ENCODE assay signal across 8 cellular contexts in the genomic region with DNA sequence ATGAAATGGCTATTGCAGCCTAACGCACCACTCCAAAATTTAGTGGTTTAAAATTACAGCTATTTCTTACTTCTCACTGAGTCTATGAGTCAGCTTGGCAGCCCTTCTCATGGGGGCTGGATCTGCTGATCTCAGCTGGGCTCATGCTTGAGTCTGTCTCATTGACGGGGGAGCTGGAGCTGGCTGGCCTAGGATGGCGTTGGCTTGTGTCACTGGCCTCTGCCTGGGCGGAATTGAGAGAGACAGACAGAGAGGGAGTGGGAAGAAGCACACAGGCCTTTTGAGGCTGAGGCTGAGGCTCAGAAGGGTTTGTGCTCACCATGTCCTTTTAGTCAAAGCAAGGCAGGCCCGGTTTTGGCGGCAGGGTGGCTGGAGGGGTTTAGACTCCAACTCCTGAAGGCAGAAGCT.
DNase-seq lines count a peak whose midpoint lies in the region; ATAC-seq and TF ChIP-seq lines count a peak whose summit lies in the region.

No MANE protein-coding gene starts in this region.

- ATAC-seq in activated T-helper 17 cell treated with anti-CD3 and anti-CD28 coated beads, Interleukin-2, amount 50 U/mL, for 72 hours (replicated peaks), result no peak
- no peak for ATAC-seq in activated CD8-positive, alpha-beta memory T cell treated with anti-CD3 and anti-CD28 coated beads, Interleukin-2, amount 10 ng/mL, durations not matched to agents 7 days and 5 days

- no peaks in the 10 kb centered on the region for H3K36me3 Mint-ChIP-seq in activated T-helper 17 cell treated with anti-CD3 and anti-CD28 coated beads, Interleukin-2, amount 50 U/mL, for 72 hours (ENCODE audit: low read depth)
- H3K36me3 Mint-ChIP-seq in activated CD8-positive, alpha-beta memory T cell treated with anti-CD3 and anti-CD28 coated beads, Interleukin-2, amount 10 ng/mL, durations not matched to agents 7 days and 5 days, result no peaks in the 10 kb centered on the region

- no peaks in the 10 kb centered on the region for H3K4me1 Mint-ChIP-seq in activated T-helper 17 cell treated with anti-CD3 and anti-CD28 coated beads, Interleukin-2, amount 50 U/mL, for 72 hours
- no peaks in the 10 kb centered on the region for H3K4me1 Mint-ChIP-seq in activated CD8-positive, alpha-beta memory T cell treated with anti-CD3 and anti-CD28 coated beads, Interleukin-2, amount 10 ng/mL, durations not matched to agents 7 days and 5 days

- peaks cover 10% of the 10 kb centered on the region for H3K27me3 Mint-ChIP-seq in activated T-helper 17 cell treated with anti-CD3 and anti-CD28 coated beads, Interleukin-2, amount 50 U/mL, for 72 hours
- no peaks in the 10 kb centered on the region for H3K27me3 Mint-ChIP-seq in activated CD8-positive, alpha-beta memory T cell treated with anti-CD3 and anti-CD28 coated beads, Interleukin-2, amount 10 ng/mL, durations not matched to agents 7 days and 5 days

- no peak overlapping the region for H3K27ac Mint-ChIP-seq in activated T-helper 17 cell treated with anti-CD3 and anti-CD28 coated beads, Interleukin-2, amount 50 U/mL, for 72 hours
- H3K27ac Mint-ChIP-seq in activated CD8-positive, alpha-beta memory T cell treated with anti-CD3 and anti-CD28 coated beads, Interleukin-2, amount 10 ng/mL, durations not matched to agents 7 days and 5 days, result no peak overlapping the region

- no peak overlapping the region for H3K4me3 Mint-ChIP-seq in activated T-helper 17 cell treated with anti-CD3 and anti-CD28 coated beads, Interleukin-2, amount 50 U/mL, for 72 hours
- H3K4me3 Mint-ChIP-seq in activated CD8-positive, alpha-beta memory T cell treated with anti-CD3 and anti-CD28 coated beads, Interleukin-2, amount 10 ng/mL, durations not matched to agents 7 days and 5 days, result no peak overlapping the region

- no peaks in the 10 kb centered on the region for H3K27me3 ChIP-seq in kidney epithelial cell (ENCODE audit: control insufficient read depth, insufficient read depth, low read length)

- TF ChIP-seq CTCF in cardiac fibroblast (IDR thresholded peaks at IDR 0.05; ENCODE audit: low read depth, low read length) (no peak), kidney epithelial cell (IDR thresholded peaks at IDR 0.05; ENCODE audit: insufficient read depth, low read length, poor library complexity, severe bottlenecking) (no peak)

- no peaks in the 10 kb centered on the region for H3K36me3 ChIP-seq in kidney epithelial cell (ENCODE audit: control insufficient read depth, insufficient read depth, low read length)

- CTCF ChIA-PET in activated CD8-positive, alpha-beta memory T cell treated with anti-CD3 and anti-CD28 coated beads, Interleukin-2, amount 10 ng/mL, durations not matched to agents 7 days and 5 days (lab: Charles Lee), result no interaction called here

- H3K4me3 ChIP-seq in cardiac fibroblast (replicated peaks in 1 of 2; ENCODE audit: low read depth in 2 of 2, low read length in 2 of 2) (no peak overlapping the region), kidney epithelial cell (ENCODE audit: low read depth, low read length) (no peak overlapping the region)

- no peak overlapping the region for H3K27ac ChIP-seq in substantia nigra (ENCODE audit: low read depth, low read length, poor library complexity, severe bottlenecking)

- H3K9me3 Mint-ChIP-seq in activated T-helper 17 cell treated with anti-CD3 and anti-CD28 coated beads, Interleukin-2, amount 50 U/mL, for 72 hours, result peaks cover 12% of the 10 kb centered on the region
- H3K9me3 Mint-ChIP-seq in activated CD8-positive, alpha-beta memory T cell treated with anti-CD3 and anti-CD28 coated beads, Interleukin-2, amount 10 ng/mL, durations not matched to agents 7 days and 5 days (ENCODE audit: low read depth), result no peaks in the 10 kb centered on the region

- DNase-seq in NCI-H2107 treated with DMSO at 0.1 percent for 48 hours (lab: John Stamatoyannopoulos, UW; ENCODE audit: unreplicated experiment) (peak; percentile 69), cardiac fibroblast (ENCODE audit: low read depth in 2 of 2) (peak; percentile 15 to 29), kidney epithelial cell (ENCODE audit: low read depth) (peak; percentile 47), substantia nigra (lab: John Stamatoyannopoulos, UW) (peak in 34 of 49 donors; percentile 10 to 77 (median 32)), ureter (ENCODE audit: low spot score) (no peak), DMS153 treated with DMSO at 0.1 percent for 48 hours (lab: John Stamatoyannopoulos, UW; ENCODE audit: unreplicated experiment) (no peak)
- no peak for DNase-seq in activated CD8-positive, alpha-beta memory T cell treated with anti-CD3 and anti-CD28 coated beads, Interleukin-2, amount 10 ng/mL, durations not matched to agents 7 days and 5 days

Comparison
In these comparisons a context has a peak if more than half of its experiments do, and no peak if none do; other contexts are left out.
1. DNase-seq: peak in NCI-H2107 treated with DMSO at 0.1 percent for 48 hours (single experiment), cardiac fibroblast (2 of 2), kidney epithelial cell (single experiment) and substantia nigra (34 of 49); none in ureter (single experiment), DMS153 treated with DMSO at 0.1 percent for 48 hours (single experiment) and activated CD8-positive, alpha-beta memory T cell treated with anti-CD3 and anti-CD28 coated beads, Interleukin-2, amount 10 ng/mL, durations not matched to agents 7 days and 5 days (single experiment).